2 cellular contexts compared by ENCODE assay signal in genomic region chr11:71537537-71537936, GRCh38.
TF ChIP-seq lines count a peak whose summit lies in the region.

No MANE protein-coding gene starts in this region.

TF ChIP-seq in HCT116, 20 proteins besides CTCF, POLR2A, EP300 and RAD21 (continued from another document):
- no peak for TF ChIP-seq MAX (IDR thresholded peaks at IDR 0.05)

TF ChIP-seq in SK-N-SH treated with all-trans-retinoic acid at 6 μM for 48 hours, 23 proteins besides CTCF, POLR2A, EP300 and RAD21 (continued from another document):
- TF ChIP-seq CSRNP3 (CRISPR knock-in tag; IDR thresholded peaks at IDR 0.05): no peak
- no peak for TF ChIP-seq ZFP3 (CRISPR knock-in tag; IDR thresholded peaks at IDR 0.05)
- no peak for TF ChIP-seq ZFP30 (CRISPR knock-in tag; IDR thresholded peaks at IDR 0.05)
- TF ChIP-seq, protein P1, sequence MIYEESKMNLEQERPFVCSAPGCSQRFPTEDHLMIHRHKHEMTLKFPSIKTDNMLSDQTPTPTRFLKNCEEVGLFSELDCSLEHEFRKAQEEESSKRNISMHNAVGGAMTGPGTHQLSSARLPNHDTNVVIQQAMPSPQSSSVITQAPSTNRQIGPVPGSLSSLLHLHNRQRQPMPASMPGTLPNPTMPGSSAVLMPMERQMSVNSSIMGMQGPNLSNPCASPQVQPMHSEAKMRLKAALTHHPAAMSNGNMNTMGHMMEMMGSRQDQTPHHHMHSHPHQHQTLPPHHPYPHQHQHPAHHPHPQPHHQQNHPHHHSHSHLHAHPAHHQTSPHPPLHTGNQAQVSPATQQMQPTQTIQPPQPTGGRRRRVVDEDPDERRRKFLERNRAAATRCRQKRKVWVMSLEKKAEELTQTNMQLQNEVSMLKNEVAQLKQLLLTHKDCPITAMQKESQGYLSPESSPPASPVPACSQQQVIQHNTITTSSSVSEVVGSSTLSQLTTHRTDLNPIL (CRISPR knock-in tag; IDR thresholded peaks at IDR 0.05; ENCODE audit: low read depth): no peak
- TF ChIP-seq CSDC2 (CRISPR knock-in tag; IDR thresholded peaks at IDR 0.05): no peak
- TF ChIP-seq OSR1 (CRISPR knock-in tag; IDR thresholded peaks at IDR 0.05): no peak
